30 cellular contexts compared by ENCODE assay signal in genomic region chr15:91429973-91430372, GRCh38.
"Had no signal": no experiment of that assay in that cellular context is flagged by ENCODE, and none has a peak within 500 bp of the region (broad histone marks: within the 10 kb centered on the region; RNA-seq: fewer than 3 reads in every experiment).

No MANE protein-coding gene starts in this region.

- H3K4me3 ChIP-seq: body of pancreas, cardiac muscle cell, coronary artery, dorsolateral prefrontal cortex had no signal

- H3K9me3 Mint-ChIP-seq: activated CD4-positive, alpha-beta memory T cell treated with anti-CD3 and anti-CD28 coated beads for 36 hours; activated naive CD4-positive, alpha-beta T cell treated with anti-CD3 and anti-CD28 coated beads, Interleukin-2, amount 50 U/mL, for 72 hours; activated T-cell treated with anti-CD3 and anti-CD28 coated beads, Interleukin-2, amount 50 U/mL, for 24 hours; central memory CD8-positive, alpha-beta T cell; dendritic cell treated with granulocyte-macrophage colony-stimulating factor and Interleukin-4, amounts not matched to agents 40 ng/mL and 50 ng/mL, for 4 days; endodermal cell had no signal

- ATAC-seq: activated CD4-positive, alpha-beta T cell treated with anti-CD3 and anti-CD28 coated beads for 36 hours; activated CD8-positive, alpha-beta T cell treated with anti-CD3 and anti-CD28 coated beads, Interleukin-2, amount 10 ng/mL, durations not matched to agents 7 days and 5 days; activated naive CD4-positive, alpha-beta T cell treated with anti-CD3 and anti-CD28 coated beads, Interleukin-2, amount 50 U/mL, for 72 hours; activated T-cell treated with anti-CD3 and anti-CD28 coated beads, Interleukin-2, amount 50 U/mL, for 72 hours; body of pancreas; esophagus mucosa; T-helper 17 cell had no signal

- H3K27me3 ChIP-seq: body of pancreas, cardiac muscle cell had no signal

- H3K36me3 Mint-ChIP-seq: activated CD4-positive, alpha-beta memory T cell treated with anti-CD3 and anti-CD28 coated beads for 36 hours; activated naive CD4-positive, alpha-beta T cell treated with anti-CD3 and anti-CD28 coated beads, Interleukin-2, amount 50 U/mL, for 72 hours had no signal

- H3K27ac Mint-ChIP-seq: activated CD4-positive, alpha-beta memory T cell treated with anti-CD3 and anti-CD28 coated beads for 36 hours; activated CD4-positive, alpha-beta T cell treated with anti-CD3 and anti-CD28 coated beads for 36 hours; activated CD4-positive, alpha-beta T cell treated with anti-CD3 and anti-CD28 coated beads, Interleukin-2, amount 10 ng/mL, durations not matched to agents 24 days and 14 days; activated naive CD4-positive, alpha-beta T cell treated with anti-CD3 and anti-CD28 coated beads, Interleukin-2, amount 10 ng/mL, durations not matched to agents 7 days and 5 days; activated naive CD4-positive, alpha-beta T cell treated with anti-CD3 and anti-CD28 coated beads, Interleukin-2, amount 50 U/mL, for 72 hours; activated T-cell treated with anti-CD3 and anti-CD28 coated beads, Interleukin-2, amount 50 U/mL, for 24 hours; activated T-cell treated with anti-CD3 and anti-CD28 coated beads, Interleukin-2, amount 50 U/mL, for 72 hours; dendritic cell treated with granulocyte-macrophage colony-stimulating factor and Interleukin-4, amounts not matched to agents 40 ng/mL and 50 ng/mL, for 4 days; endodermal cell; T-helper 17 cell had no signal

- H3K27me3 Mint-ChIP-seq: activated CD4-positive, alpha-beta memory T cell treated with anti-CD3 and anti-CD28 coated beads for 36 hours; activated CD4-positive, alpha-beta T cell treated with anti-CD3 and anti-CD28 coated beads for 36 hours; activated naive CD4-positive, alpha-beta T cell treated with anti-CD3 and anti-CD28 coated beads, Interleukin-2, amount 10 ng/mL, durations not matched to agents 7 days and 5 days; activated naive CD8-positive, alpha-beta T cell treated with anti-CD3 and anti-CD28 coated beads, Interleukin-2, amount 10 ng/mL, durations not matched to agents 7 days and 5 days; central memory CD8-positive, alpha-beta T cell had no signal

- H3K4me1 Mint-ChIP-seq: endodermal cell had no signal

- H3K9me3 ChIP-seq: body of pancreas had no signal

- H3K4me3 Mint-ChIP-seq: activated CD4-positive, alpha-beta memory T cell treated with anti-CD3 and anti-CD28 coated beads for 36 hours; activated CD4-positive, alpha-beta T cell treated with anti-CD3 and anti-CD28 coated beads for 36 hours; activated CD4-positive, alpha-beta T cell treated with anti-CD3 and anti-CD28 coated beads, Interleukin-2, amount 10 ng/mL, durations not matched to agents 24 days and 14 days; activated CD8-positive, alpha-beta T cell treated with anti-CD3 and anti-CD28 coated beads, Interleukin-2, amount 10 ng/mL, durations not matched to agents 7 days and 5 days; activated naive CD4-positive, alpha-beta T cell treated with anti-CD3 and anti-CD28 coated beads, Interleukin-2, amount 10 ng/mL, durations not matched to agents 7 days and 5 days; activated naive CD8-positive, alpha-beta T cell treated with anti-CD3 and anti-CD28 coated beads, Interleukin-2, amount 10 ng/mL, durations not matched to agents 7 days and 5 days; activated T-cell treated with anti-CD3 and anti-CD28 coated beads, Interleukin-2, amount 50 U/mL, for 24 hours; activated T-cell treated with anti-CD3 and anti-CD28 coated beads, Interleukin-2, amount 50 U/mL, for 72 hours; central memory CD8-positive, alpha-beta T cell; dendritic cell treated with granulocyte-macrophage colony-stimulating factor and Interleukin-4, amounts not matched to agents 40 ng/mL and 50 ng/mL, for 4 days; endodermal cell; T-helper 17 cell had no signal

- H3K27ac ChIP-seq: cardiac muscle cell, coronary artery, dorsolateral prefrontal cortex had no signal

- H3K36me3 ChIP-seq: cardiac muscle cell had no signal

- DNase-seq: activated CD4-positive, alpha-beta memory T cell treated with anti-CD3 and anti-CD28 coated beads for 36 hours; activated CD4-positive, alpha-beta T cell treated with anti-CD3 and anti-CD28 coated beads for 36 hours; activated CD4-positive, alpha-beta T cell treated with anti-CD3 and anti-CD28 coated beads, Interleukin-2, amount 10 ng/mL, durations not matched to agents 24 days and 14 days; activated CD4-positive, CD25-positive, alpha-beta regulatory T cell; activated CD4-positive, CD25-positive, alpha-beta regulatory T cell treated with anti-CD3 and anti-CD28 coated beads, Interleukin-2, amount 50 U/mL, for 72 hours; activated CD8-positive, alpha-beta memory T cell treated with anti-CD3 and anti-CD28 coated beads, Interleukin-2, amount 50 U/mL, for 48 hours; activated CD8-positive, alpha-beta T cell treated with anti-CD3 and anti-CD28 coated beads, Interleukin-2, amount 10 ng/mL, durations not matched to agents 7 days and 5 days; activated gamma-delta T cell; activated naive CD4-positive, alpha-beta T cell; activated naive CD4-positive, alpha-beta T cell treated with anti-CD3 and anti-CD28 coated beads, Interleukin-2, amount 10 ng/mL, durations not matched to agents 7 days and 5 days; activated naive CD8-positive, alpha-beta T cell treated with anti-CD3 and anti-CD28 coated beads, Interleukin-2, amount 10 ng/mL, durations not matched to agents 7 days and 5 days; activated T-cell treated with anti-CD3 and anti-CD28 coated beads for 4 hours; activated T-cell treated with anti-CD3 and anti-CD28 coated beads, Interleukin-2, amount 50 U/mL, for 24 hours; activated T-cell treated with anti-CD3 and anti-CD28 coated beads, Interleukin-2, amount 50 U/mL, for 72 hours; amygdala; aorta; body of pancreas; dorsolateral prefrontal cortex; effector memory CD4-positive, alpha-beta T cell; endodermal cell; foreskin fibroblast; head of caudate nucleus; T-helper 1 cell; T-helper 17 cell had no signal
